ENCODE assay signal across 10 cellular contexts in genomic region chr18:75226301-75226955, GRCh38. TPM values are rescaled to one million over a fixed set of nuclear protein-coding genes. Genes with fewer than 3 reads are reported as not detected.
A peak's percentile ranks its signal among the peaks of the same experiment; 100 is the strongest.
DNase-seq lines count a peak whose midpoint lies in the region; ATAC-seq and TF ChIP-seq lines count a peak whose summit lies in the region.
"Had no signal": no experiment of that assay in that cellular context is flagged by ENCODE, and none has a peak within 500 bp of the region (broad histone marks: within the 10 kb centered on the region; RNA-seq: fewer than 3 reads in every experiment).

No MANE protein-coding gene starts in this region.

- WGBS in psoas muscle, 3 donors: 34 to 58% (median 41%) methylated on average over 11 of the region's 11 CpGs
- WGBS in prostate gland: 66% methylated on average over 11 of the region's 11 CpGs

- TF ChIP-seq CTCF in BJ (IDR thresholded peaks at IDR 0.05; ENCODE audit: insufficient read depth, low read depth, low read length) (no peak), psoas muscle (IDR thresholded peaks at IDR 0.05) (no peak), prostate gland (IDR thresholded peaks at IDR 0.05) (no peak)

- no peaks in the 10 kb centered on the region for H3K27me3 Mint-ChIP-seq in activated naive CD8-positive, alpha-beta T cell treated with anti-CD3 and anti-CD28 coated beads for 36 hours

- no peak for DNase-seq in BJ (ENCODE audit: low read depth)
- no peak for DNase-seq in activated naive CD8-positive, alpha-beta T cell treated with anti-CD3 and anti-CD28 coated beads for 36 hours
- no peak for DNase-seq in left cardiac atrium
- DNase-seq in psoas muscle: no peak
- DNase-seq in GM19240 (ENCODE audit: insufficient read length, low spot score): no peak
- no peak for DNase-seq in prostate gland (ENCODE audit: low spot score)
- DNase-seq: midbrain, NCI-H524 treated with DMSO at 0.1 percent for 48 hours had no signal

- H3K27me3 ChIP-seq in BJ (ENCODE audit: control insufficient read depth, insufficient read depth, low read length) (no peaks in the 10 kb centered on the region), psoas muscle (ENCODE audit: insufficient read depth in 3 of 3, low read length in 2 of 3) (no peaks in the 10 kb centered on the region), prostate gland (replicated peaks; ENCODE audit: insufficient read depth) (no peaks in the 10 kb centered on the region)

- H3K9me3 ChIP-seq in psoas muscle: no peaks in the 10 kb centered on the region
- H3K9me3 ChIP-seq in prostate gland: no peaks in the 10 kb centered on the region

- H3K36me3 ChIP-seq in BJ (ENCODE audit: control insufficient read depth, insufficient read depth, low read length): peaks cover 3% of the 10 kb centered on the region
- no peaks in the 10 kb centered on the region for H3K36me3 ChIP-seq in psoas muscle (ENCODE audit: insufficient read depth in 1 of 2, low read depth in 1 of 2)
- no peaks in the 10 kb centered on the region for H3K36me3 ChIP-seq in prostate gland

- POLR2A ChIA-PET in BJ (lab: Charles Lee): interaction anchor here (0.7 kb wide), 1 partner anchor 230 kb away, joined by 11 read pairs; no protein-coding TSS in a partner anchor

- H3K4me3 ChIP-seq in BJ (ENCODE audit: low read depth, low read length) (peak overlapping the region; percentile 6), psoas muscle (peak overlapping the region; percentile 12), prostate gland (no peak overlapping the region)

- H3K9me3 Mint-ChIP-seq in activated naive CD8-positive, alpha-beta T cell treated with anti-CD3 and anti-CD28 coated beads for 36 hours: no peaks in the 10 kb centered on the region

- ATAC-seq in left cardiac atrium: peak; percentile 42 to 43
- peak; percentile 23 to 49 (median 38) for ATAC-seq in psoas muscle
- no peak for ATAC-seq in HG03571 (IDR thresholded peaks at IDR 0.05; ENCODE audit: unreplicated experiment)
- ATAC-seq in GM18505 (IDR thresholded peaks at IDR 0.05; ENCODE audit: unreplicated experiment): no peak

- H3K4me1 ChIP-seq in psoas muscle: peaks cover 56% of the 10 kb centered on the region
- H3K4me1 ChIP-seq in prostate gland (replicated peaks): no peaks in the 10 kb centered on the region

- H3K27ac Mint-ChIP-seq in activated naive CD8-positive, alpha-beta T cell treated with anti-CD3 and anti-CD28 coated beads for 36 hours: peak overlapping the region; percentile 58

- peaks cover 18% of the 10 kb centered on the region for H3K36me3 Mint-ChIP-seq in activated naive CD8-positive, alpha-beta T cell treated with anti-CD3 and anti-CD28 coated beads for 36 hours

- peak overlapping the region; percentile 52 for H3K4me3 Mint-ChIP-seq in activated naive CD8-positive, alpha-beta T cell treated with anti-CD3 and anti-CD28 coated beads for 36 hours

- TF ChIP-seq POLR2A in prostate gland (IDR thresholded peaks at IDR 0.05): no peak
- TF ChIP-seq POLR2A in GM18505 (IDR thresholded peaks at IDR 0.05; ENCODE audit: borderline replicate concordance, extremely low read depth, insufficient read depth, insufficient read length): no peak

- H3K27ac ChIP-seq in psoas muscle (no peak overlapping the region), prostate gland (no peak overlapping the region)

- intact Hi-C loops in left cardiac atrium (cut with DNase I): no loop called here
- intact Hi-C loops in psoas muscle (cut with DNase I): no loop called here
- intact Hi-C loops in prostate gland (cut with DNase I): no loop called here

- CTCF ChIA-PET in BJ (lab: Yijun Ruan, JAX): interaction anchor here (0.7 to 1.3 kb wide), 3 partner anchors 14 to 252 kb away, joined by 3 to 5 read pairs (median 4); no protein-coding TSS in a partner anchor

- H3K4me1 Mint-ChIP-seq in activated naive CD8-positive, alpha-beta T cell treated with anti-CD3 and anti-CD28 coated beads for 36 hours: peaks cover 60% of the 10 kb centered on the region

RNA-seq across cellular contexts. Expression of gene TSHZ1, which starts 15.8 kb away (rescaled TPM):
- polyA plus RNA-seq in BJ (2011; rRNA removed): 19.3 and 23.9 TPM in 2 replicates
- 29.9 and 37.0 TPM in 2 replicates for polyA minus RNA-seq in BJ (2011; rRNA and poly(A)+ RNA removed)
- 10 to 100 TPM; 11.2 to 11.4 TPM for total RNA-seq in activated naive CD8-positive, alpha-beta T cell treated with anti-CD3 and anti-CD28 coated beads for 36 hours
- total RNA-seq in left cardiac atrium: 10 to 100 TPM; 14.0 to 22.6 TPM
- 1 to 10 TPM; 7.8 to 9.9 (median 9.8) TPM for total RNA-seq in psoas muscle
- polyA plus RNA-seq in psoas muscle: 10 to 100 TPM in 1 of 3 donors, 1 to 10 TPM in 2; 2.0 to 10.5 (median 3.2) TPM
- 10 to 100 TPM; 18.2 to 48.6 TPM for total RNA-seq in prostate gland

RNA-seq across cellular contexts. Expression of gene PTGR3, which starts 17.5 kb away (rescaled TPM):
- 63.0 and 70.3 TPM in 2 replicates for polyA plus RNA-seq in BJ (2011; rRNA removed)
- 58.4 and 99.1 TPM in 2 replicates for polyA minus RNA-seq in BJ (2011; rRNA and poly(A)+ RNA removed)
- 10 to 100 TPM; 20.2 to 23.2 TPM for total RNA-seq in activated naive CD8-positive, alpha-beta T cell treated with anti-CD3 and anti-CD28 coated beads for 36 hours
- total RNA-seq in left cardiac atrium: 10 to 100 TPM; 33.8 to 51.1 TPM
- total RNA-seq in psoas muscle: 10 to 100 TPM; 29.0 to 66.4 (median 52.8) TPM
- 10 to 100 TPM; 20.6 to 31.7 (median 23.6) TPM for polyA plus RNA-seq in psoas muscle
- 10 to 100 TPM; 25.6 to 32.2 TPM for total RNA-seq in prostate gland

Comparison
In these comparisons a context has a peak if more than half of its experiments do, and no peak if none do; other contexts are left out.
1. H3K4me3 ChIP-seq: peak in BJ (single experiment) and psoas muscle (single experiment); none in prostate gland (0 of 2).
2. ATAC-seq: peak in left cardiac atrium (2 of 2) and psoas muscle (4 of 4); none in HG03571 (single experiment) and GM18505 (single experiment).